In genomic region chr11:85854557-85855340, GRCh38 we compare ENCODE assay signal across 8 cellular contexts. TPM values are rescaled to one million over a fixed set of nuclear protein-coding genes. Genes with fewer than 3 reads are reported as not detected.
DNase-seq lines count a peak whose midpoint lies in the region; ATAC-seq, FAIRE-seq and TF ChIP-seq lines count a peak whose summit lies in the region.

No MANE protein-coding gene starts in this region.

- peaks cover 9% of the 10 kb centered on the region for H3K4me1 Mint-ChIP-seq in activated naive CD8-positive, alpha-beta T cell (ENCODE audit: low read depth)

- peak; percentile 88 for TF ChIP-seq RAD21 in SK-N-SH (IDR thresholded peaks at IDR 0.05; ENCODE audit: low read length)

- peak overlapping the region; percentile 85 for H3K4me2 ChIP-seq in SK-N-SH

- TF ChIP-seq EP300 in SK-N-SH (IDR thresholded peaks at IDR 0.05; ENCODE audit: borderline replicate concordance in 1 of 2, low read depth in 1 of 2, low read length in 1 of 2): no peak
- TF ChIP-seq EP300 in tibial nerve (IDR thresholded peaks at IDR 0.05): peak in 1 of 2 donors; percentile 68

- peaks cover 2% of the 10 kb centered on the region for H3K36me3 Mint-ChIP-seq in activated naive CD8-positive, alpha-beta T cell

- TF ChIP-seq CTCF in GM12865 (IDR thresholded peaks at IDR 0.05; ENCODE audit: insufficient read depth, low read depth, low read length, missing control alignments): peak; percentile 87
- TF ChIP-seq CTCF in SK-N-SH (IDR thresholded peaks at IDR 0.05): peak; percentile 61
- peak; percentile 93 to 97 (median 95) for TF ChIP-seq CTCF in pancreas (IDR thresholded peaks at IDR 0.05)
- TF ChIP-seq CTCF in tibial nerve (IDR thresholded peaks at IDR 0.05): peak; percentile 96 to 99 (median 97)

- no peaks in the 10 kb centered on the region for H3K9me3 ChIP-seq in SK-N-SH
- no peaks in the 10 kb centered on the region for H3K9me3 ChIP-seq in pancreas
- H3K9me3 ChIP-seq in tibial nerve: no peaks in the 10 kb centered on the region

- no peaks in the 10 kb centered on the region for H3K9me2 ChIP-seq in SK-N-SH

- no peak for TF ChIP-seq POLR2A in tibial nerve (IDR thresholded peaks at IDR 0.05)

- peak overlapping the region; percentile 77 for H3K9ac ChIP-seq in SK-N-SH

- H3K27me3 Mint-ChIP-seq in activated naive CD8-positive, alpha-beta T cell: no peaks in the 10 kb centered on the region

- peak overlapping the region; percentile 57 to 76 for H3K27ac ChIP-seq in SK-N-SH (ENCODE audit: low read depth in 2 of 2, low read length in 1 of 2)
- H3K27ac ChIP-seq in pancreas: peak overlapping the region; percentile 77 to 85 (median 84)
- peak overlapping the region; percentile 33 to 91 (median 79) for H3K27ac ChIP-seq in tibial nerve

- FAIRE-seq in pancreas (lab: Jason Lieb, UNC): no peak

- H3K9me3 Mint-ChIP-seq in activated naive CD8-positive, alpha-beta T cell (ENCODE audit: low read depth): no peaks in the 10 kb centered on the region

- no peaks in the 10 kb centered on the region for H3K27me3 ChIP-seq in SK-N-SH (ENCODE audit: insufficient read depth)
- no peaks in the 10 kb centered on the region for H3K27me3 ChIP-seq in pancreas
- no peaks in the 10 kb centered on the region for H3K27me3 ChIP-seq in tibial nerve

- H3F3A ChIP-seq in SK-N-SH (replicated peaks; ENCODE audit: insufficient read depth): no peaks in the 10 kb centered on the region

- H2AFZ ChIP-seq in SK-N-SH (ENCODE audit: low read depth): peak overlapping the region; percentile 96

- peak; percentile 99 for ATAC-seq in HG02623 (IDR thresholded peaks at IDR 0.05; ENCODE audit: unreplicated experiment)
- peak; percentile 100 for ATAC-seq in Right ventricle myocardium superior (ENCODE audit: poor library complexity)
- ATAC-seq in pancreas: peak; percentile 95 to 99 (median 98)

- no peaks in the 10 kb centered on the region for H3K79me2 ChIP-seq in SK-N-SH (ENCODE audit: insufficient read depth)

- DNase-seq in GM12865 (ENCODE audit: low read depth) (peak; percentile 96), NCI-H1092 (lab: John Stamatoyannopoulos, UW) (peak; percentile 90), SK-N-SH (peak; percentile 95), Right ventricle myocardium superior (peak; percentile 96), pancreas (peak; percentile 87 to 98 (median 94)), tibial nerve (ENCODE audit: low spot score in 2 of 2) (peak; percentile 77 to 79)

- H3K4me3 ChIP-seq in GM12865 (ENCODE audit: low read depth, low read length) (peak overlapping the region; percentile 46), SK-N-SH (ENCODE audit: low read depth in 2 of 2, low read length in 1 of 2) (peak overlapping the region; percentile 53 to 64), pancreas (peak overlapping the region; percentile 26 to 54 (median 41)), tibial nerve (peak overlapping the region; percentile 36 to 62 (median 52))

- no peaks in the 10 kb centered on the region for H3K36me3 ChIP-seq in SK-N-SH (replicated peaks in 1 of 2; ENCODE audit: control insufficient read depth in 1 of 2, insufficient read depth in 2 of 2, low read length in 1 of 2)
- H3K36me3 ChIP-seq in pancreas: no peaks in the 10 kb centered on the region
- no peaks in the 10 kb centered on the region for H3K36me3 ChIP-seq in tibial nerve

- peak overlapping the region; percentile 92 for H3K27ac Mint-ChIP-seq in activated naive CD8-positive, alpha-beta T cell

- CTCF ChIA-PET in SK-N-SH (lab: Yijun Ruan, JAX): interaction anchor here (0.6 to 2.2 kb wide), 66 partner anchors 9 to 962 kb away, joined by 3 to 37 read pairs (median 4); partner anchors contain the start of genes EED and TMEM126B

- peak overlapping the region; percentile 89 for H3K4me3 Mint-ChIP-seq in activated naive CD8-positive, alpha-beta T cell

- intact Hi-C loops in Right ventricle myocardium superior (cut with DNase I) (loop anchor here (5.0 kb wide), 1 partner anchor 438 kb away; no protein-coding TSS in a partner anchor), pancreas (cut with DNase I) (loop anchor here in 1 of 3 donors (10.0 kb wide), 1 partner anchor 440 kb away; no protein-coding TSS in a partner anchor)

- H4K20me1 ChIP-seq in SK-N-SH (ENCODE audit: insufficient read depth): no peaks in the 10 kb centered on the region

- WGBS in SK-N-SH (ENCODE audit: low lambda C conversion rate): 12% methylated on average over 30 of the region's 62 CpGs
- 1% methylated on average over 60 to 62 of the region's 62 CpGs for WGBS in pancreas, 2 donors
- WGBS in tibial nerve, 2 donors: 1 to 2% methylated on average over 29 to 33 of the region's 62 CpGs

- POLR2A ChIA-PET in SK-N-SH (lab: Yijun Ruan, JAX): no interaction called here

- H3K4me1 ChIP-seq in SK-N-SH (ENCODE audit: control insufficient read depth in 1 of 2, insufficient read depth in 2 of 2, low read depth in 1 of 2, low read length in 1 of 2) (peaks cover 0 to 8% of the 10 kb centered on the region in 2 experiments; a peak in 1 of 4 replicates), pancreas (peaks cover 0 to 2% (median 0%) of the 10 kb centered on the region in 3 donors), tibial nerve (peaks cover 0 to 15% (median 2%) of the 10 kb centered on the region in 4 donors)

TF ChIP-seq in SK-N-SH, 30 proteins besides CTCF, POLR2A, EP300 and RAD21 (continues in another document):
- TF ChIP-seq, protein P1, sequence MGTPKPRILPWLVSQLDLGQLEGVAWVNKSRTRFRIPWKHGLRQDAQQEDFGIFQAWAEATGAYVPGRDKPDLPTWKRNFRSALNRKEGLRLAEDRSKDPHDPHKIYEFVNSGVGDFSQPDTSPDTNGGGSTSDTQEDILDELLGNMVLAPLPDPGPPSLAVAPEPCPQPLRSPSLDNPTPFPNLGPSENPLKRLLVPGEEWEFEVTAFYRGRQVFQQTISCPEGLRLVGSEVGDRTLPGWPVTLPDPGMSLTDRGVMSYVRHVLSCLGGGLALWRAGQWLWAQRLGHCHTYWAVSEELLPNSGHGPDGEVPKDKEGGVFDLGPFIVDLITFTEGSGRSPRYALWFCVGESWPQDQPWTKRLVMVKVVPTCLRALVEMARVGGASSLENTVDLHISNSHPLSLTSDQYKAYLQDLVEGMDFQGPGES (IDR thresholded peaks at IDR 0.05; ENCODE audit: low read depth, low read length): no peak
- TF ChIP-seq JUND (IDR thresholded peaks at IDR 0.05) (no peak), SMC3 (IDR thresholded peaks at IDR 0.05; ENCODE audit: low read depth, low read length) (peak; percentile 87), GABPA (IDR thresholded peaks at IDR 0.05; ENCODE audit: low read depth) (no peak), RXRA (IDR thresholded peaks at IDR 0.05; ENCODE audit: borderline replicate concordance, low read depth) (no peak), NFIC (IDR thresholded peaks at IDR 0.05; ENCODE audit: borderline replicate concordance) (no peak), TAF1 (IDR thresholded peaks at IDR 0.05; ENCODE audit: borderline replicate concordance, low read depth, low read length) (no peak), RCOR1 (IDR thresholded peaks at IDR 0.05; ENCODE audit: low read length) (0 out of 2 replicates have a peak, but pooled peaks have one; percentile 10), YY1 (IDR thresholded peaks at IDR 0.05; ENCODE audit: low read depth) (peak; percentile 70; the same call in 1 of the 2 replicates), NRF1 (IDR thresholded peaks at IDR 0.05; ENCODE audit: low read depth, low read length) (peak; percentile 39; the same call in 1 of the 2 replicates)
- TF ChIP-seq, protein P2, sequence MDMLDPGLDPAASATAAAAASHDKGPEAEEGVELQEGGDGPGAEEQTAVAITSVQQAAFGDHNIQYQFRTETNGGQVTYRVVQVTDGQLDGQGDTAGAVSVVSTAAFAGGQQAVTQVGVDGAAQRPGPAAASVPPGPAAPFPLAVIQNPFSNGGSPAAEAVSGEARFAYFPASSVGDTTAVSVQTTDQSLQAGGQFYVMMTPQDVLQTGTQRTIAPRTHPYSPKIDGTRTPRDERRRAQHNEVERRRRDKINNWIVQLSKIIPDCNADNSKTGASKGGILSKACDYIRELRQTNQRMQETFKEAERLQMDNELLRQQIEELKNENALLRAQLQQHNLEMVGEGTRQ (IDR thresholded peaks at IDR 0.05; ENCODE audit: borderline replicate concordance, low read depth, low read length): no peak
- TF ChIP-seq, protein P3, sequence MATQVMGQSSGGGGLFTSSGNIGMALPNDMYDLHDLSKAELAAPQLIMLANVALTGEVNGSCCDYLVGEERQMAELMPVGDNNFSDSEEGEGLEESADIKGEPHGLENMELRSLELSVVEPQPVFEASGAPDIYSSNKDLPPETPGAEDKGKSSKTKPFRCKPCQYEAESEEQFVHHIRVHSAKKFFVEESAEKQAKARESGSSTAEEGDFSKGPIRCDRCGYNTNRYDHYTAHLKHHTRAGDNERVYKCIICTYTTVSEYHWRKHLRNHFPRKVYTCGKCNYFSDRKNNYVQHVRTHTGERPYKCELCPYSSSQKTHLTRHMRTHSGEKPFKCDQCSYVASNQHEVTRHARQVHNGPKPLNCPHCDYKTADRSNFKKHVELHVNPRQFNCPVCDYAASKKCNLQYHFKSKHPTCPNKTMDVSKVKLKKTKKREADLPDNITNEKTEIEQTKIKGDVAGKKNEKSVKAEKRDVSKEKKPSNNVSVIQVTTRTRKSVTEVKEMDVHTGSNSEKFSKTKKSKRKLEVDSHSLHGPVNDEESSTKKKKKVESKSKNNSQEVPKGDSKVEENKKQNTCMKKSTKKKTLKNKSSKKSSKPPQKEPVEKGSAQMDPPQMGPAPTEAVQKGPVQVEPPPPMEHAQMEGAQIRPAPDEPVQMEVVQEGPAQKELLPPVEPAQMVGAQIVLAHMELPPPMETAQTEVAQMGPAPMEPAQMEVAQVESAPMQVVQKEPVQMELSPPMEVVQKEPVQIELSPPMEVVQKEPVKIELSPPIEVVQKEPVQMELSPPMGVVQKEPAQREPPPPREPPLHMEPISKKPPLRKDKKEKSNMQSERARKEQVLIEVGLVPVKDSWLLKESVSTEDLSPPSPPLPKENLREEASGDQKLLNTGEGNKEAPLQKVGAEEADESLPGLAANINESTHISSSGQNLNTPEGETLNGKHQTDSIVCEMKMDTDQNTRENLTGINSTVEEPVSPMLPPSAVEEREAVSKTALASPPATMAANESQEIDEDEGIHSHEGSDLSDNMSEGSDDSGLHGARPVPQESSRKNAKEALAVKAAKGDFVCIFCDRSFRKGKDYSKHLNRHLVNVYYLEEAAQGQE (IDR thresholded peaks at IDR 0.05; ENCODE audit: low read depth, low read length): peak; percentile 35; the same call in 1 of the 2 replicates

RNA-seq across cellular contexts. Expression of gene CCDC83, which starts 0.4 kb away (rescaled TPM):
- polyA plus RNA-seq in SK-N-SH (2012; rRNA removed): not detected in 2 replicates
- not detected in 2 replicates for polyA plus RNA-seq in SK-N-SH (2012; cell fraction: cytosol; rRNA removed)
- not detected in 2 replicates for polyA plus RNA-seq in SK-N-SH (2012; cell fraction: nucleus; rRNA removed)
- total RNA-seq in Right ventricle myocardium superior: not detected
- total RNA-seq in pancreas: not detected
- polyA plus RNA-seq in pancreas: not detected
- total RNA-seq in tibial nerve: not detected

RNA-seq across cellular contexts. Expression of gene SYTL2, which starts 43.8 kb away (rescaled TPM):
- polyA plus RNA-seq in SK-N-SH (2012; rRNA removed) (36.0 and 72.8 TPM in 2 replicates), pancreas (1 to 10 TPM; 2.5 to 4.1 TPM)
- 43.2 and 56.2 TPM in 2 replicates for polyA plus RNA-seq in SK-N-SH (2012; cell fraction: cytosol; rRNA removed)
- 146 and 213 TPM in 2 replicates for polyA plus RNA-seq in SK-N-SH (2012; cell fraction: nucleus; rRNA removed)
- total RNA-seq in Right ventricle myocardium superior (4.0 TPM), pancreas (10 to 100 TPM in 1 of 6 donors, 1 to 10 TPM in 5; 2.8 to 12.2 (median 4.1) TPM), tibial nerve (10 to 100 TPM; 21.9 to 71.2 (median 28.8) TPM)

Comparison
In these comparisons a context has a peak if more than half of its experiments do, and no peak if none do; other contexts are left out.
1. Peak in every context shown above with its lines: DNase-seq, ATAC-seq, H3K4me3 ChIP-seq and H3K27ac ChIP-seq.